ENCODE assay signal across 8 cellular contexts in genomic region chr6:89081129-89081422, GRCh38. TPM values are rescaled to one million over a fixed set of nuclear protein-coding genes. Genes with fewer than 3 reads are reported as not detected.
DNase-seq lines count a peak whose midpoint lies in the region; ATAC-seq and TF ChIP-seq lines count a peak whose summit lies in the region.

No MANE protein-coding gene starts in this region.

- H3K4me1 Mint-ChIP-seq in activated CD4-positive, alpha-beta memory T cell treated with anti-CD3 and anti-CD28 coated beads, Interleukin-2, amount 10 ng/mL, durations not matched to agents 7 days and 5 days: peaks cover 34% of the 10 kb centered on the region
- H3K4me1 Mint-ChIP-seq in stimulated activated naive B cell treated with anti-CD40 and anti-IgM and Interleukin-4, amounts not matched to agents 10 μg/mL and 1 μg/mL and 100 μg/mL, for 72 hours: peaks cover 16 to 32% of the 10 kb centered on the region in 2 donors

- H3K27me3 Mint-ChIP-seq in activated CD4-positive, alpha-beta memory T cell treated with anti-CD3 and anti-CD28 coated beads, Interleukin-2, amount 10 ng/mL, durations not matched to agents 7 days and 5 days: no peaks in the 10 kb centered on the region
- H3K27me3 Mint-ChIP-seq in stimulated activated naive B cell treated with anti-CD40 and anti-IgM and Interleukin-4, amounts not matched to agents 10 μg/mL and 1 μg/mL and 100 μg/mL, for 72 hours: no peaks in the 10 kb centered on the region

- no peak for TF ChIP-seq CTCF in right atrium auricular region (IDR thresholded peaks at IDR 0.05)

- POLR2A ChIA-PET in activated CD4-positive, alpha-beta memory T cell treated with anti-CD3 and anti-CD28 coated beads, Interleukin-2, amount 10 ng/mL, durations not matched to agents 7 days and 5 days (lab: Charles Lee): interaction anchor here (0.7 to 9.9 kb wide), 28 partner anchors 9 to 1928 kb away, joined by 3 to 178 read pairs (median 6); partner anchors contain the start of genes AKIRIN2, LYRM2, MAP3K7 and ORC3

- no peak for DNase-seq in activated CD4-positive, alpha-beta memory T cell treated with anti-CD3 and anti-CD28 coated beads, Interleukin-2, amount 10 ng/mL, durations not matched to agents 7 days and 5 days
- DNase-seq in right atrium auricular region (ENCODE audit: low spot score): no peak
- no peak for DNase-seq in stimulated activated naive B cell treated with anti-CD40 and anti-IgM and Interleukin-4, amounts not matched to agents 10 μg/mL and 1 μg/mL and 100 μg/mL, for 72 hours
- DNase-seq in 8988T: no peak
- DNase-seq in DMS153 treated with DMSO at 0.1 percent for 48 hours (lab: John Stamatoyannopoulos, UW; ENCODE audit: unreplicated experiment): no peak
- no peak for DNase-seq in hippocampal formation (lab: John Stamatoyannopoulos, UW)

- peaks cover 29% of the 10 kb centered on the region for H3K36me3 ChIP-seq in right atrium auricular region

- H3K9me3 Mint-ChIP-seq in activated CD4-positive, alpha-beta memory T cell treated with anti-CD3 and anti-CD28 coated beads, Interleukin-2, amount 10 ng/mL, durations not matched to agents 7 days and 5 days: no peaks in the 10 kb centered on the region
- no peaks in the 10 kb centered on the region for H3K9me3 Mint-ChIP-seq in stimulated activated naive B cell treated with anti-CD40 and anti-IgM and Interleukin-4, amounts not matched to agents 10 μg/mL and 1 μg/mL and 100 μg/mL, for 72 hours

- H3K4me3 ChIP-seq in right atrium auricular region: peak overlapping the region; percentile 99 to 100

- no peaks in the 10 kb centered on the region for H3K9me3 ChIP-seq in right atrium auricular region

- H3K4me3 Mint-ChIP-seq in activated CD4-positive, alpha-beta memory T cell treated with anti-CD3 and anti-CD28 coated beads, Interleukin-2, amount 10 ng/mL, durations not matched to agents 7 days and 5 days: peak overlapping the region; percentile 82
- H3K4me3 Mint-ChIP-seq in stimulated activated naive B cell treated with anti-CD40 and anti-IgM and Interleukin-4, amounts not matched to agents 10 μg/mL and 1 μg/mL and 100 μg/mL, for 72 hours: peak overlapping the region; percentile 93 to 97

- ATAC-seq in GM19351 (IDR thresholded peaks at IDR 0.05; ENCODE audit: unreplicated experiment): peak; percentile 15
- ATAC-seq in HG03095 (IDR thresholded peaks at IDR 0.05; ENCODE audit: unreplicated experiment): peak; percentile 4
- ATAC-seq in stimulated activated naive B cell treated with anti-CD40 and anti-IgM and Interleukin-4, amounts not matched to agents 10 μg/mL and 1 μg/mL and 100 μg/mL, for 72 hours (replicated peaks): peak; percentile 20 to 42

- H3K36me3 Mint-ChIP-seq in activated CD4-positive, alpha-beta memory T cell treated with anti-CD3 and anti-CD28 coated beads, Interleukin-2, amount 10 ng/mL, durations not matched to agents 7 days and 5 days (ENCODE audit: low read depth): peaks cover 41% of the 10 kb centered on the region
- H3K36me3 Mint-ChIP-seq in stimulated activated naive B cell treated with anti-CD40 and anti-IgM and Interleukin-4, amounts not matched to agents 10 μg/mL and 1 μg/mL and 100 μg/mL, for 72 hours: peaks cover 30 to 44% of the 10 kb centered on the region in 2 donors

- CTCF ChIA-PET in activated CD4-positive, alpha-beta memory T cell treated with anti-CD3 and anti-CD28 coated beads, Interleukin-2, amount 10 ng/mL, durations not matched to agents 7 days and 5 days (lab: Charles Lee): interaction anchor here (0.8 to 3.2 kb wide), 9 partner anchors 22 to 291 kb away, joined by 3 to 32 read pairs (median 7); partner anchors contain the start of genes PM20D2 and RNGTT

- peak overlapping the region; percentile 99 for H3K27ac Mint-ChIP-seq in activated CD4-positive, alpha-beta memory T cell treated with anti-CD3 and anti-CD28 coated beads, Interleukin-2, amount 10 ng/mL, durations not matched to agents 7 days and 5 days
- H3K27ac Mint-ChIP-seq in stimulated activated naive B cell treated with anti-CD40 and anti-IgM and Interleukin-4, amounts not matched to agents 10 μg/mL and 1 μg/mL and 100 μg/mL, for 72 hours: peak overlapping the region; percentile 96

- H3K4me1 ChIP-seq in right atrium auricular region: peaks cover 0 to 37% of the 10 kb centered on the region in 2 donors

- H3K27me3 ChIP-seq in right atrium auricular region: no peaks in the 10 kb centered on the region

- H3K27ac ChIP-seq in right atrium auricular region: peak overlapping the region; percentile 100

RNA-seq across cellular contexts. Expression of gene PNRC1, which starts 0.5 kb away (rescaled TPM):
- 100 to 1,000 TPM; 130 to 131 TPM for total RNA-seq in activated CD4-positive, alpha-beta memory T cell treated with anti-CD3 and anti-CD28 coated beads, Interleukin-2, amount 10 ng/mL, durations not matched to agents 7 days and 5 days
- 100 to 1,000 TPM; 180 to 201 TPM for total RNA-seq in right atrium auricular region

RNA-seq across cellular contexts. Expression of gene SRSF12, which starts 36.8 kb away (rescaled TPM):
- total RNA-seq in activated CD4-positive, alpha-beta memory T cell treated with anti-CD3 and anti-CD28 coated beads, Interleukin-2, amount 10 ng/mL, durations not matched to agents 7 days and 5 days: not detected
- under 1 TPM in 1 of 2 donors, not detected in 1; 0.75 TPM for total RNA-seq in right atrium auricular region
